Comparison of ENCODE assay signal across 9 cellular contexts in the genomic region with DNA sequence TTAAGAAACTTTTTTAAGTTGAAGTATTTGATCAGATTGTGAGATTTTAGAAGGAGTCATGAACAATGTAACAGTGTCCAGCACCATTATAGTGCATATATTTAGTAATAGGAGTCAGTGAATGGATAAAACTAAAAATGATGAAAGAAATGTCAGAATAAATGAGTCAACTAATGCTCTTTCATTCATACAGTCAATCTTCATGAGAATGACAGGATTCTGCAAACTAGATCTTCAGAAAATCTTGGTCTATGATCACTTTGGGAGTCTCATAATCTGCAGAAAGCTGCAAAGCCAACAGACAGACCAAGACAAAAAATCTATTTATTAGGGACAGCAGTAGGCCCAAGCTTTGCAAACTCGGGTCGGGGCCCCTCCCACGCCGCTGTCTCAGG. TPM values are rescaled to one million over a fixed set of nuclear protein-coding genes. Genes with fewer than 3 reads are reported as not detected.
DNase-seq lines count a peak whose midpoint lies in the region; ATAC-seq and TF ChIP-seq lines count a peak whose summit lies in the region.
"Had no signal": no experiment of that assay in that cellular context is flagged by ENCODE, and none has a peak within 500 bp of the region (broad histone marks: within the 10 kb centered on the region; RNA-seq: fewer than 3 reads in every experiment).

No MANE protein-coding gene starts in this region.

- H4K20me1 ChIP-seq in SU-DHL-6 (ENCODE audit: low read depth, low read length): no peaks in the 10 kb centered on the region

- DNase-seq in GM06990 (ENCODE audit: extremely low read depth, insufficient read length) (no peak), fibroblast of pulmonary artery (ENCODE audit: low read depth) (peak; percentile 3), progenitor cell of endocrine pancreas (ENCODE audit: low spot score, unreplicated experiment) (no peak), DMS79 (lab: John Stamatoyannopoulos, UW) (no peak)
- no peak for DNase-seq in stimulated activated CD4-positive, alpha-beta T cell treated with anti-CD3 and anti-CD28 coated beads, Interleukin-1b, Interleukin-23, amount 100 ng/mL, for 48 hours

- H3K27me3 ChIP-seq in GM06990 (replicated peaks; ENCODE audit: control insufficient read depth, insufficient read depth, low read length) (no peaks in the 10 kb centered on the region), SU-DHL-6 (ENCODE audit: low read length) (no peaks in the 10 kb centered on the region)

- peaks cover 2% of the 10 kb centered on the region for H3K4me1 Mint-ChIP-seq in progenitor cell of endocrine pancreas (ENCODE audit: low read depth)

- peak overlapping the region; percentile 86 for H3K4me3 Mint-ChIP-seq in progenitor cell of endocrine pancreas (ENCODE audit: low read depth)

- H3K36me3 ChIP-seq in GM06990 (ENCODE audit: control insufficient read depth, insufficient read depth, low read length) (no peaks in the 10 kb centered on the region), SU-DHL-6 (ENCODE audit: low read length) (no peaks in the 10 kb centered on the region)

- ATAC-seq in GM21825 (IDR thresholded peaks at IDR 0.05; ENCODE audit: unreplicated experiment): no peak
- no peak for ATAC-seq in HG02798 (IDR thresholded peaks at IDR 0.05; ENCODE audit: poor library complexity, unreplicated experiment)

- H3K9ac ChIP-seq in SU-DHL-6 (ENCODE audit: low read length): no peak overlapping the region

- H2AFZ ChIP-seq in SU-DHL-6 (ENCODE audit: low read depth, low read length, severe bottlenecking): peak overlapping the region; percentile 95

- no peak overlapping the region for H3K27ac Mint-ChIP-seq in progenitor cell of endocrine pancreas

- no peaks in the 10 kb centered on the region for H3K79me2 ChIP-seq in SU-DHL-6 (ENCODE audit: insufficient read depth, low read length)

- no peaks in the 10 kb centered on the region for H3K9me3 ChIP-seq in SU-DHL-6 (ENCODE audit: insufficient read depth, low read length)

- H3K9me2 ChIP-seq in SU-DHL-6 (replicated peaks; ENCODE audit: insufficient read depth, low read length): no peaks in the 10 kb centered on the region

- H3K27ac ChIP-seq in SU-DHL-6 (ENCODE audit: low read depth, low read length): no peak overlapping the region

- H3K4me3 ChIP-seq in GM06990 (replicated peaks; ENCODE audit: low read depth, low read length) (peak overlapping the region; percentile 72), SU-DHL-6 (ENCODE audit: insufficient read depth, low read length, poor library complexity, severe bottlenecking) (no peak overlapping the region), fibroblast of pulmonary artery (replicated peaks; ENCODE audit: low read depth, low read length) (peak overlapping the region; percentile 51)

- H3K9me3 Mint-ChIP-seq in progenitor cell of endocrine pancreas (ENCODE audit: low read depth): peaks cover 7% of the 10 kb centered on the region

- TF ChIP-seq CTCF in GM06990 (IDR thresholded peaks at IDR 0.05; ENCODE audit: insufficient read depth, low read length, poor library complexity, severe bottlenecking) (no peak), SU-DHL-6 (IDR thresholded peaks at IDR 0.05; ENCODE audit: insufficient read depth, low read length, poor library complexity, severe bottlenecking) (no peak), fibroblast of pulmonary artery (IDR thresholded peaks at IDR 0.05; ENCODE audit: low read length, missing control alignments) (no peak), progenitor cell of endocrine pancreas (IDR thresholded peaks at IDR 0.05; ENCODE audit: unreplicated experiment) (no peak)

- no peaks in the 10 kb centered on the region for H3F3A ChIP-seq in SU-DHL-6 (ENCODE audit: insufficient read depth)

- H3K4me2 ChIP-seq in SU-DHL-6 (ENCODE audit: low read depth, low read length, poor library complexity, severe bottlenecking): peak overlapping the region; percentile 49

- no peaks in the 10 kb centered on the region for H3K36me3 Mint-ChIP-seq in progenitor cell of endocrine pancreas (ENCODE audit: insufficient read depth)

- H3K27me3 Mint-ChIP-seq in progenitor cell of endocrine pancreas: peaks cover 11% of the 10 kb centered on the region

RNA-seq across cellular contexts. Expression of a gene that starts 0.7 kb away (rescaled TPM):
- total RNA-seq in progenitor cell of endocrine pancreas: 7.5 and 9.2 TPM in 2 replicates

RNA-seq across cellular contexts. Expression of a gene that starts 4.2 kb away (rescaled TPM):
- total RNA-seq in progenitor cell of endocrine pancreas: not detected in 2 replicates
- total RNA-seq: M059J had no signal
